ENCODE assay signal across 27 cellular contexts in genomic region chr17:73319766-73320165, GRCh38. TPM values are rescaled to one million over a fixed set of nuclear protein-coding genes. Genes with fewer than 3 reads are reported as not detected.
DNase-seq lines count a peak whose midpoint lies in the region; ATAC-seq, FAIRE-seq and TF ChIP-seq lines count a peak whose summit lies in the region.
"Had no signal": no experiment of that assay in that cellular context is flagged by ENCODE, and none has a peak within 500 bp of the region (broad histone marks: within the 10 kb centered on the region; RNA-seq: fewer than 3 reads in every experiment).

No MANE protein-coding gene starts in this region.

- no peak overlapping the region for H3K4ac ChIP-seq in trophoblast cell (ENCODE audit: low read depth, low read length)

- no peaks in the 10 kb centered on the region for H3K79me2 ChIP-seq in trophoblast cell (ENCODE audit: control insufficient read depth, insufficient read depth, low read length, poor library complexity)

- no peak overlapping the region for H4K12ac ChIP-seq in trophoblast cell (ENCODE audit: low read depth, low read length)

- H2AK5ac ChIP-seq in trophoblast cell (ENCODE audit: low read length) = no peak overlapping the region

- H3K9me3 Mint-ChIP-seq in endodermal cell (no peaks in the 10 kb centered on the region), neural crest cell (no peaks in the 10 kb centered on the region)
- H3K9me3 Mint-ChIP-seq: CD4-positive, alpha-beta T cell had no signal

- H3K36me3 ChIP-seq in HEK293 (ENCODE audit: control insufficient read depth in 2 of 2, insufficient read depth in 1 of 2, low read length in 2 of 2) (no peaks in the 10 kb centered on the region), endodermal cell (ENCODE audit: control insufficient read depth, insufficient read depth, low read length) (no peaks in the 10 kb centered on the region), trophoblast cell (ENCODE audit: control insufficient read depth in 1 of 2, insufficient read depth in 2 of 2, low read length in 2 of 2) (no peaks in the 10 kb centered on the region)
- H3K36me3 ChIP-seq: BE2C; BLaER1 treated with 17β-estradiol and CSF1 and Interleukin-3, amounts not matched to agents 10 nM and 100 nM had no signal

- ATAC-seq in left colon = no peak
- ATAC-seq: A549 had no signal

- H3K27me3 Mint-ChIP-seq in endodermal cell (ENCODE audit: insufficient read depth) = peaks cover 2% of the 10 kb centered on the region
- peaks cover 5% of the 10 kb centered on the region for H3K27me3 Mint-ChIP-seq in neural crest cell (ENCODE audit: low read depth)

- H3K27ac Mint-ChIP-seq in endodermal cell (no peak overlapping the region), neural crest cell (ENCODE audit: unreplicated experiment) (no peak overlapping the region)
- H3K27ac Mint-ChIP-seq: CD14-positive monocyte; CD4-positive, alpha-beta T cell had no signal

- H3K4me1 Mint-ChIP-seq in endodermal cell (peaks cover 47% of the 10 kb centered on the region), neural crest cell (peaks cover 30% of the 10 kb centered on the region)
- H3K4me1 Mint-ChIP-seq: CD8-positive, alpha-beta memory T cell had no signal

- TF ChIP-seq POLR2A in GM12891 (IDR thresholded peaks at IDR 0.05; ENCODE audit: low read depth, low read length) = no peak

- CTCF ChIA-PET in HEK293 (lab: Yijun Ruan, JAX) = interaction anchor here (0.6 to 1.3 kb wide), 6 partner anchors 9 to 763 kb away, joined by 3 to 4 read pairs (median 4); no protein-coding TSS in a partner anchor

- TF ChIP-seq CTCF in HEK293 (tag by site-specific recombination; IDR thresholded peaks at IDR 0.05) (no peak), endodermal cell (conservative IDR thresholded peaks at IDR 0.05) (no peak), neural crest cell (conservative IDR thresholded peaks at IDR 0.05) (no peak)

- H3K27me3 ChIP-seq in endodermal cell (ENCODE audit: control insufficient read depth, insufficient read depth, low read length, poor library complexity, severe bottlenecking) = no peaks in the 10 kb centered on the region
- H3K27me3 ChIP-seq in trophoblast cell (ENCODE audit: insufficient read depth, low read length) = no peaks in the 10 kb centered on the region
- H3K27me3 ChIP-seq: BE2C; BLaER1 treated with 17β-estradiol and CSF1 and Interleukin-3, amounts not matched to agents 10 nM and 100 nM had no signal

- H3K4me3 ChIP-seq in HEK293 (ENCODE audit: low read depth, low read length) (no peak overlapping the region), endodermal cell (ENCODE audit: low read length) (no peak overlapping the region), trophoblast cell (ENCODE audit: low read depth, low read length) (no peak overlapping the region)
- H3K4me3 ChIP-seq: A549; BLaER1 treated with 17β-estradiol and CSF1 and Interleukin-3, amounts not matched to agents 10 nM and 100 nM; GM23248 had no signal

- H3K4me2 ChIP-seq in trophoblast cell (ENCODE audit: low read length) = no peak overlapping the region
- H3K4me2 ChIP-seq: A549; BLaER1 treated with 17β-estradiol and CSF1 and Interleukin-3, amounts not matched to agents 10 nM and 100 nM had no signal

- H3K18ac ChIP-seq in trophoblast cell (ENCODE audit: low read length) = no peak overlapping the region

- H3K4me1 ChIP-seq in HEK293 (ENCODE audit: control insufficient read depth, insufficient read depth, low read length) (no peaks in the 10 kb centered on the region), endodermal cell (ENCODE audit: control insufficient read depth, insufficient read depth, low read length) (peaks cover 20% of the 10 kb centered on the region), trophoblast cell (ENCODE audit: control insufficient read depth in 1 of 2, insufficient read depth in 2 of 2, low read length in 2 of 2) (peaks cover 8 to 15% of the 10 kb centered on the region in 2 experiments)

- no peaks in the 10 kb centered on the region for H3K36me3 Mint-ChIP-seq in endodermal cell (ENCODE audit: low read depth)
- H3K36me3 Mint-ChIP-seq in neural crest cell (ENCODE audit: low read depth) = no peaks in the 10 kb centered on the region
- H3K36me3 Mint-ChIP-seq: CD14-positive monocyte; CD8-positive, alpha-beta memory T cell had no signal

- H4K91ac ChIP-seq in trophoblast cell (ENCODE audit: low read depth, low read length) = no peak overlapping the region

- intact Hi-C loops in left colon (cut with DNase I, micrococcal nuclease) = no loop called here

- no peak overlapping the region for H3K9ac ChIP-seq in endodermal cell (ENCODE audit: extremely low read depth, low read length, poor library complexity, severe bottlenecking)
- no peak overlapping the region for H3K9ac ChIP-seq in trophoblast cell (ENCODE audit: low read length)
- H3K9ac ChIP-seq: BLaER1 treated with 17β-estradiol and CSF1 and Interleukin-3, amounts not matched to agents 10 nM and 100 nM; GM23248 had no signal

- H2BK12ac ChIP-seq in trophoblast cell (ENCODE audit: low read length) = no peak overlapping the region

- no peaks in the 10 kb centered on the region for H3K9me3 ChIP-seq in HEK293 (ENCODE audit: control insufficient read depth, insufficient read depth, low read depth, low read length)
- no peaks in the 10 kb centered on the region for H3K9me3 ChIP-seq in endodermal cell (ENCODE audit: control insufficient read depth, low read length)
- H3K9me3 ChIP-seq in trophoblast cell (ENCODE audit: insufficient read depth, low read depth, low read length) = no peaks in the 10 kb centered on the region
- H3K9me3 ChIP-seq: BE2C had no signal

- POLR2A ChIA-PET in HEK293 (lab: Yijun Ruan, JAX) = no interaction called here

- H2BK5ac ChIP-seq in trophoblast cell (ENCODE audit: low read depth, low read length, poor library complexity) = no peak overlapping the region

- H2BK120ac ChIP-seq in trophoblast cell (ENCODE audit: insufficient read depth, low read length, poor library complexity) = no peak overlapping the region

- H3K14ac ChIP-seq in trophoblast cell (ENCODE audit: low read length) = no peak overlapping the region

- 87 to 96% methylated on average over 3 of the region's 3 CpGs for WGBS in endodermal cell (ENCODE audit: insufficient coverage in 1 of 2, insufficient read length in 1 of 2), 2 experiments
- no CpG with 5 or more reads among the region's 3 CpGs for WGBS in trophoblast cell (ENCODE audit: extremely low coverage, insufficient coverage, insufficient read length)

- H2AFZ ChIP-seq in trophoblast cell (ENCODE audit: insufficient read depth, low read length, poor library complexity) = no peak overlapping the region
- H2AFZ ChIP-seq: GM23248 had no signal

- H3K4me3 Mint-ChIP-seq in endodermal cell = no peak overlapping the region
- H3K4me3 Mint-ChIP-seq in neural crest cell = peak overlapping the region; percentile 10
- H3K4me3 Mint-ChIP-seq: CD14-positive monocyte; CD4-positive, alpha-beta T cell had no signal

- no peak overlapping the region for H4K8ac ChIP-seq in trophoblast cell (ENCODE audit: low read depth, low read length)

- peak; percentile 38 for DNase-seq in endodermal cell
- no peak for DNase-seq in neural crest cell (ENCODE audit: low read depth, low spot score)
- peak; percentile 82 to 84 for DNase-seq in trophoblast cell
- no peak for DNase-seq in DMS153 treated with DMSO at 0.1 percent for 48 hours (lab: John Stamatoyannopoulos, UW; ENCODE audit: unreplicated experiment)
- DNase-seq in GM12891 (ENCODE audit: insufficient read length, low spot score) = no peak
- no peak for DNase-seq in left colon
- DNase-seq: 8988T; ACHN; AML-193; CD4-positive, alpha-beta T cell; CD8-positive, alpha-beta memory T cell; DMS 273 treated with DMSO at 0.1 percent for 48 hours; DMS53; GF-D8; GM23248; H7; HCEC 1CT had no signal

- no peaks in the 10 kb centered on the region for H3K79me1 ChIP-seq in trophoblast cell (ENCODE audit: low read length)

- no peak for FAIRE-seq in GM12891 (lab: Jason Lieb, UNC)
- FAIRE-seq: A549, D721Med, GM12892, GM19239, H1 had no signal

- no peak overlapping the region for H3K27ac ChIP-seq in HEK293 (ENCODE audit: extremely low read depth, low read depth, low read length)
- H3K27ac ChIP-seq in endodermal cell (ENCODE audit: low read depth, low read length) = no peak overlapping the region
- no peak overlapping the region for H3K27ac ChIP-seq in trophoblast cell (ENCODE audit: low read depth, low read length)
- H3K27ac ChIP-seq: A549; BLaER1 treated with 17β-estradiol and CSF1 and Interleukin-3, amounts not matched to agents 10 nM and 100 nM; GM23248 had no signal

- no peak overlapping the region for H3K23ac ChIP-seq in trophoblast cell (ENCODE audit: low read length)

TF ChIP-seq in HEK293, 187 proteins besides CTCF, POLR2A, EP300 and RAD21:
- TF ChIP-seq ZNF664 (tag by site-specific recombination; IDR thresholded peaks at IDR 0.05) = peak; percentile 95
- no peak for TF ChIP-seq ZNF514 (tag by site-specific recombination; IDR thresholded peaks at IDR 0.05)

TF ChIP-seq in GM12891, 5 proteins besides CTCF, POLR2A, EP300 and RAD21:
- TF ChIP-seq PAX5 (IDR thresholded peaks at IDR 0.05; ENCODE audit: insufficient read depth, low read length, severe bottlenecking) = no peak

RNA-seq across cellular contexts. Expression of gene CDC42EP4, which starts 8.0 kb away (rescaled TPM):
- total RNA-seq in endodermal cell = 10 to 100 TPM; 38.5 to 49.7 TPM
- polyA plus RNA-seq in endodermal cell (2013, experiment 1 of 2) = 57.7 TPM
- polyA plus RNA-seq in endodermal cell (2013, experiment 2 of 2) = 49.6 TPM
- total RNA-seq in neural crest cell = 31.0 and 33.4 TPM in 2 replicates
- polyA plus RNA-seq in trophoblast cell (2013) = 31.8 and 33.8 TPM in 2 replicates
- 1.1 TPM for polyA plus RNA-seq in GM12891 (2012; ENCODE audit: low read depth, missing spikeins)
- total RNA-seq in left colon = 10 to 100 TPM; 49.6 to 65.6 TPM

RNA-seq across cellular contexts. Expression of gene CPSF4L, which starts 58.1 kb away (rescaled TPM):
- total RNA-seq in endodermal cell (under 1 TPM; 0.29 to 0.58 TPM), neural crest cell (not detected in 2 replicates), left colon (under 1 TPM in 1 of 2 donors, not detected in 1; 0.20 TPM)
- not detected for polyA plus RNA-seq in endodermal cell (2013, experiment 1 of 2)
- polyA plus RNA-seq in endodermal cell (2013, experiment 2 of 2) = not detected
- polyA plus RNA-seq in trophoblast cell (2013) = not detected in 2 replicates
- not detected for polyA plus RNA-seq in GM12891 (2012; ENCODE audit: low read depth, missing spikeins)
- total RNA-seq: CD4-positive, alpha-beta T cell; CD8-positive, alpha-beta memory T cell; Daoy; GM23248; H1; H7 had no signal
- polyA plus RNA-seq: CD14-positive monocyte; CD8-positive, alpha-beta memory T cell; GM23248; H1 had no signal

Comparison
In these comparisons a context has a peak if more than half of its experiments do, and no peak if none do; other contexts are left out.
1. DNase-seq: peak in endodermal cell (single experiment) and trophoblast cell (2 of 2); none in neural crest cell (single experiment), DMS153 treated with DMSO at 0.1 percent for 48 hours (single experiment), GM12891 (single experiment) and left colon (0 of 2).